ENCODE assay signal across 11 cellular contexts in genomic region chr10:33365871-33366411, GRCh38. TPM values are rescaled to one million over a fixed set of nuclear protein-coding genes. Genes with fewer than 3 reads are reported as not detected.
DNase-seq lines count a peak whose midpoint lies in the region; ATAC-seq and TF ChIP-seq lines count a peak whose summit lies in the region.
"Had no signal": no experiment of that assay in that cellular context is flagged by ENCODE, and none has a peak within 500 bp of the region (broad histone marks: within the 10 kb centered on the region; RNA-seq: fewer than 3 reads in every experiment).

No MANE protein-coding gene starts in this region.

- H3K4me1 ChIP-seq in heart left ventricle, result peaks cover 0 to 22% (median 0%) of the 10 kb centered on the region in 12 donors
- H3K4me1 ChIP-seq: pancreas, transverse colon had no signal

- intact Hi-C loops in heart left ventricle (cut with DNase I), result no loop called here
- intact Hi-C loops in left ventricle myocardium superior (cut with micrococcal nuclease), result no loop called here

- TF ChIP-seq POLR2A in heart left ventricle (IDR thresholded peaks at IDR 0.05), result no peak

- peak in 3 of 4 donors; percentile 16 to 56 (median 39) for ATAC-seq in heart left ventricle
- no peak for ATAC-seq in left ventricle myocardium superior

- no peak overlapping the region for H3K4me3 ChIP-seq in heart left ventricle
- H3K4me3 ChIP-seq in WERI-Rb-1 (ENCODE audit: low read depth, low read length), result no peak overlapping the region
- H3K4me3 ChIP-seq: pancreas, transverse colon had no signal

- TF ChIP-seq CTCF in heart left ventricle (IDR thresholded peaks at IDR 0.05) (no peak), RWPE1 (conservative IDR thresholded peaks at IDR 0.05; ENCODE audit: low read depth) (no peak), WERI-Rb-1 (IDR thresholded peaks at IDR 0.05; ENCODE audit: low read depth, low read length) (no peak)

- POLR2A ChIA-PET in RWPE1 (lab: Yijun Ruan, JAX; ENCODE audit: low non-redundant PET), result interaction anchor here (0.6 kb wide), 1 partner anchor 1241 kb away, joined by 3 read pairs; no protein-coding TSS in a partner anchor

- H3K36me3 Mint-ChIP-seq in stimulated activated naive CD8-positive, alpha-beta T cell treated with anti-CD3 and anti-CD28 coated beads, Interleukin-15, Interleukin-2, amounts not matched to agents 100 ng/mL and 50 ng/mL, for 24 hours (ENCODE audit: low read depth), result no peaks in the 10 kb centered on the region

- H3K27me3 ChIP-seq in heart left ventricle (no peaks in the 10 kb centered on the region), WERI-Rb-1 (ENCODE audit: insufficient read depth, low read depth, severe bottlenecking) (no peaks in the 10 kb centered on the region)
- H3K27me3 ChIP-seq: pancreas, transverse colon had no signal

- DNase-seq in heart left ventricle (no peak), left ventricle myocardium superior (no peak), RWPE1 (ENCODE audit: low spot score) (peak; percentile 78), epithelial cell of prostate (ENCODE audit: low read depth, low spot score) (peak; percentile 85), RPMI8226 (no peak), WERI-Rb-1 (no peak)
- DNase-seq in effector CD8-positive, alpha-beta T cell (lab: John Stamatoyannopoulos, UW), result no peak
- DNase-seq: pancreas, transverse colon had no signal

- peak overlapping the region; percentile 87 for H3K27ac Mint-ChIP-seq in stimulated activated naive CD8-positive, alpha-beta T cell treated with anti-CD3 and anti-CD28 coated beads, Interleukin-15, Interleukin-2, amounts not matched to agents 100 ng/mL and 50 ng/mL, for 24 hours

- H3K4me3 Mint-ChIP-seq in stimulated activated naive CD8-positive, alpha-beta T cell treated with anti-CD3 and anti-CD28 coated beads, Interleukin-15, Interleukin-2, amounts not matched to agents 100 ng/mL and 50 ng/mL, for 24 hours, result peak overlapping the region; percentile 44
- H3K4me3 Mint-ChIP-seq: central memory CD8-positive, alpha-beta T cell had no signal

- H3K9me3 Mint-ChIP-seq in stimulated activated naive CD8-positive, alpha-beta T cell treated with anti-CD3 and anti-CD28 coated beads, Interleukin-15, Interleukin-2, amounts not matched to agents 100 ng/mL and 50 ng/mL, for 24 hours, result peaks cover 21% of the 10 kb centered on the region

- CTCF ChIA-PET in RWPE1 (lab: Yijun Ruan, JAX), result interaction anchor here (1.1 kb wide), 1 partner anchor 10 kb away, joined by 3 read pairs; no protein-coding TSS in a partner anchor

- H3K9me3 ChIP-seq in heart left ventricle, result peaks cover 0 to 23% (median 9%) of the 10 kb centered on the region in 12 donors
- no peaks in the 10 kb centered on the region for H3K9me3 ChIP-seq in WERI-Rb-1 (ENCODE audit: severe bottlenecking)
- H3K9me3 ChIP-seq: pancreas had no signal

- H3K36me3 ChIP-seq in heart left ventricle (no peaks in the 10 kb centered on the region), WERI-Rb-1 (no peaks in the 10 kb centered on the region)
- H3K36me3 ChIP-seq: pancreas, transverse colon had no signal

- H3K4me1 Mint-ChIP-seq in stimulated activated naive CD8-positive, alpha-beta T cell treated with anti-CD3 and anti-CD28 coated beads, Interleukin-15, Interleukin-2, amounts not matched to agents 100 ng/mL and 50 ng/mL, for 24 hours (ENCODE audit: low read depth), result peaks cover 28% of the 10 kb centered on the region
- H3K4me1 Mint-ChIP-seq: central memory CD8-positive, alpha-beta T cell had no signal

- peaks cover 27% of the 10 kb centered on the region for H3K27me3 Mint-ChIP-seq in stimulated activated naive CD8-positive, alpha-beta T cell treated with anti-CD3 and anti-CD28 coated beads, Interleukin-15, Interleukin-2, amounts not matched to agents 100 ng/mL and 50 ng/mL, for 24 hours

- H3K27ac ChIP-seq in heart left ventricle (peak overlapping the region in 1 of 12 donors; percentile 78), RWPE1 (no peak overlapping the region), epithelial cell of prostate (peak overlapping the region; percentile 100), WERI-Rb-1 (no peak overlapping the region)
- H3K27ac ChIP-seq: transverse colon had no signal

RNA-seq across cellular contexts. Expression of gene NRP1, which starts 31.5 kb away (rescaled TPM):
- total RNA-seq in heart left ventricle, result 100 to 1,000 TPM; 115 to 279 (median 173) TPM
- 10 to 100 TPM; 47.1 to 69.4 TPM for polyA plus RNA-seq in heart left ventricle
- 175 TPM for total RNA-seq in left ventricle myocardium superior

Comparison
In these comparisons a context has a peak if more than half of its experiments do, and no peak if none do; other contexts are left out.
1. DNase-seq: peak in RWPE1 (single experiment) and epithelial cell of prostate (single experiment); none in heart left ventricle (0 of 5), left ventricle myocardium superior (single experiment), RPMI8226 (single experiment), WERI-Rb-1 (single experiment) and effector CD8-positive, alpha-beta T cell (single experiment).